In genomic region chr3:138344754-138345153, GRCh38 we compare ENCODE assay signal across 18 cellular contexts. TPM values are rescaled to one million over a fixed set of nuclear protein-coding genes. Genes with fewer than 3 reads are reported as not detected.
DNase-seq lines count a peak whose midpoint lies in the region; ATAC-seq and TF ChIP-seq lines count a peak whose summit lies in the region.
"Had no signal": no experiment of that assay in that cellular context is flagged by ENCODE, and none has a peak within 500 bp of the region (broad histone marks: within the 10 kb centered on the region; RNA-seq: fewer than 3 reads in every experiment).

No MANE protein-coding gene starts in this region.

- H3K36me3 Mint-ChIP-seq in dendritic cell treated with granulocyte-macrophage colony-stimulating factor and Interleukin-4, amounts not matched to agents 40 ng/mL and 50 ng/mL, for 4 days (ENCODE audit: low read depth) = peaks cover 16% of the 10 kb centered on the region
- H3K36me3 Mint-ChIP-seq: CD8-positive, alpha-beta memory T cell had no signal

- peaks cover 19% of the 10 kb centered on the region for H3K4me1 Mint-ChIP-seq in dendritic cell treated with granulocyte-macrophage colony-stimulating factor and Interleukin-4, amounts not matched to agents 40 ng/mL and 50 ng/mL, for 4 days (ENCODE audit: low read depth)

- peak overlapping the region; percentile 22 for H3K27ac Mint-ChIP-seq in dendritic cell treated with granulocyte-macrophage colony-stimulating factor and Interleukin-4, amounts not matched to agents 40 ng/mL and 50 ng/mL, for 4 days
- H3K27ac Mint-ChIP-seq: GM23338, H9, IgD-negative memory B cell had no signal

- no peak overlapping the region for H3K4me3 ChIP-seq in right lobe of liver
- H3K4me3 ChIP-seq in stomach = no peak overlapping the region
- H3K4me3 ChIP-seq: BLaER1, GM23338 had no signal

- no peak overlapping the region for H3K4me3 Mint-ChIP-seq in dendritic cell treated with granulocyte-macrophage colony-stimulating factor and Interleukin-4, amounts not matched to agents 40 ng/mL and 50 ng/mL, for 4 days
- H3K4me3 Mint-ChIP-seq: GM23338, H9, IgD-negative memory B cell had no signal

- WGBS in right lobe of liver (ENCODE audit: insufficient coverage, low coverage, low lambda C conversion rate, missing lambda C conversion rate) = no CpG with 5 or more reads among the region's 1 CpG
- 23 to 72% (median 37%) methylated on average over 1 of the region's 1 CpG for WGBS in stomach, 5 donors

- H3K27ac ChIP-seq in right lobe of liver (peak overlapping the region in 1 of 3 donors; percentile 18), stomach (no peak overlapping the region)
- H3K27ac ChIP-seq: BLaER1 had no signal

- DNase-seq in NCI-H2196 (lab: John Stamatoyannopoulos, UW; ENCODE audit: unreplicated experiment) = peak; percentile 23
- peak; percentile 84 to 96 (median 91) for DNase-seq in right lobe of liver
- peak; percentile 29 for DNase-seq in stomach
- no peak for DNase-seq in NCI-H446 treated with DMSO at 0.1 percent for 48 hours (lab: John Stamatoyannopoulos, UW)
- DNase-seq: 8988T; AML-193; Caco-2; CD8-positive, alpha-beta memory T cell; DND-41; GF-D8; H9 had no signal

- no peaks in the 10 kb centered on the region for H3K9me3 Mint-ChIP-seq in dendritic cell treated with granulocyte-macrophage colony-stimulating factor and Interleukin-4, amounts not matched to agents 40 ng/mL and 50 ng/mL, for 4 days
- H3K9me3 Mint-ChIP-seq: GM23338 had no signal

- H3K9me3 ChIP-seq in right lobe of liver (no peaks in the 10 kb centered on the region), stomach (no peaks in the 10 kb centered on the region)
- H3K9me3 ChIP-seq: Caco-2 had no signal

- intact Hi-C loops in dendritic cell treated with granulocyte-macrophage colony-stimulating factor and Interleukin-4, amounts not matched to agents 40 ng/mL and 50 ng/mL, for 4 days (cut with micrococcal nuclease) = no loop called here
- intact Hi-C loops in right lobe of liver (cut with DNase I) (no loop called here), stomach (cut with DNase I; ENCODE audit: low total_unique reads) (no loop called here)

- TF ChIP-seq CTCF in right lobe of liver (IDR thresholded peaks at IDR 0.05) (no peak), stomach (IDR thresholded peaks at IDR 0.05) (no peak)

- ATAC-seq in right lobe of liver (peak; percentile 80 to 91 (median 86)), GM19452 (IDR thresholded peaks at IDR 0.05; ENCODE audit: unreplicated experiment) (no peak), GM18867 (IDR thresholded peaks at IDR 0.05; ENCODE audit: unreplicated experiment) (no peak)
- ATAC-seq: GM23338 had no signal

- TF ChIP-seq POLR2A in right lobe of liver (IDR thresholded peaks at IDR 0.05) (no peak), stomach (IDR thresholded peaks at IDR 0.05) (no peak)

- H3K36me3 ChIP-seq in right lobe of liver = no peaks in the 10 kb centered on the region
- no peaks in the 10 kb centered on the region for H3K36me3 ChIP-seq in stomach
- H3K36me3 ChIP-seq: BLaER1 had no signal

- H3K27me3 Mint-ChIP-seq in dendritic cell treated with granulocyte-macrophage colony-stimulating factor and Interleukin-4, amounts not matched to agents 40 ng/mL and 50 ng/mL, for 4 days = peaks cover 9% of the 10 kb centered on the region

- H3K4me1 ChIP-seq in right lobe of liver = peaks cover 0 to 17% (median 0%) of the 10 kb centered on the region in 4 donors
- H3K4me1 ChIP-seq in stomach = peaks cover 0 to 24% (median 17%) of the 10 kb centered on the region in 4 donors
- H3K4me1 ChIP-seq: BLaER1, Caco-2 had no signal

- H3K27me3 ChIP-seq in right lobe of liver (no peaks in the 10 kb centered on the region), stomach (peaks cover 0 to 12% (median 0%) of the 10 kb centered on the region in 3 donors)

- no peak for TF ChIP-seq EP300 in stomach (IDR thresholded peaks at IDR 0.05)

RNA-seq across cellular contexts. Expression of gene MRAS, which starts 3.6 kb away (rescaled TPM):
- total RNA-seq in right lobe of liver (1 to 10 TPM; 2.5 to 7.9 (median 6.9) TPM), stomach (10 to 100 TPM in 4 of 5 donors, 1 to 10 TPM in 1; 5.5 to 28.0 (median 11.0) TPM)
- 10 to 100 TPM in 1 of 3 donors, 1 to 10 TPM in 2; 4.4 to 10.3 (median 7.6) TPM for polyA plus RNA-seq in stomach
- polyA plus RNA-seq: IgD-negative memory B cell had no signal

RNA-seq across cellular contexts. Expression of gene NME9, which starts 15.1 kb away (rescaled TPM):
- total RNA-seq in right lobe of liver = not detected
- total RNA-seq in stomach = under 1 TPM in 1 of 5 donors, not detected in 4; 0.55 TPM
- polyA plus RNA-seq in stomach = under 1 TPM in 1 of 3 donors, not detected in 2; 0.13 TPM
- total RNA-seq: Caco-2; CD8-positive, alpha-beta memory T cell; H9; HT-29 had no signal

Comparison
In these comparisons a context has a peak if more than half of its experiments do, and no peak if none do; other contexts are left out.
1. ATAC-seq: peak in right lobe of liver (4 of 4); none in GM19452 (single experiment) and GM18867 (single experiment).